Comparison of ENCODE assay signal across 10 cellular contexts in genomic region chr17:49358638-49359247, GRCh38. TPM values are rescaled to one million over a fixed set of nuclear protein-coding genes. Genes with fewer than 3 reads are reported as not detected.
DNase-seq lines count a peak whose midpoint lies in the region; ATAC-seq and TF ChIP-seq lines count a peak whose summit lies in the region.
"Had no signal": no experiment of that assay in that cellular context is flagged by ENCODE, and none has a peak within 500 bp of the region (broad histone marks: within the 10 kb centered on the region; RNA-seq: fewer than 3 reads in every experiment).

No MANE protein-coding gene starts in this region.

- TF ChIP-seq CTCF in GM12864 (IDR thresholded peaks at IDR 0.05; ENCODE audit: low read depth, low read length, missing control alignments) (no peak), neural crest cell (conservative IDR thresholded peaks at IDR 0.05) (no peak)

- H3K27ac Mint-ChIP-seq in activated naive CD8-positive, alpha-beta T cell treated with anti-CD3 and anti-CD28 coated beads, Interleukin-2, amount 50 U/mL, for 24 hours: peak overlapping the region; percentile 65
- H3K27ac Mint-ChIP-seq in neural crest cell (ENCODE audit: unreplicated experiment): no peak overlapping the region

- peaks cover 51% of the 10 kb centered on the region for H3K4me1 Mint-ChIP-seq in activated naive CD8-positive, alpha-beta T cell treated with anti-CD3 and anti-CD28 coated beads, Interleukin-2, amount 50 U/mL, for 24 hours
- peaks cover 39% of the 10 kb centered on the region for H3K4me1 Mint-ChIP-seq in neural crest cell

- no peaks in the 10 kb centered on the region for H3K36me3 Mint-ChIP-seq in activated naive CD8-positive, alpha-beta T cell treated with anti-CD3 and anti-CD28 coated beads, Interleukin-2, amount 50 U/mL, for 24 hours (ENCODE audit: low read depth)
- peaks cover 2% of the 10 kb centered on the region for H3K36me3 Mint-ChIP-seq in neural crest cell (ENCODE audit: low read depth)

- H3K27me3 Mint-ChIP-seq in activated naive CD8-positive, alpha-beta T cell treated with anti-CD3 and anti-CD28 coated beads, Interleukin-2, amount 50 U/mL, for 24 hours: peaks cover 2% of the 10 kb centered on the region
- no peaks in the 10 kb centered on the region for H3K27me3 Mint-ChIP-seq in neural crest cell (ENCODE audit: low read depth)

- peak overlapping the region; percentile 64 for H3K4me3 Mint-ChIP-seq in activated naive CD8-positive, alpha-beta T cell treated with anti-CD3 and anti-CD28 coated beads, Interleukin-2, amount 50 U/mL, for 24 hours
- peak overlapping the region; percentile 99 for H3K4me3 Mint-ChIP-seq in neural crest cell

- DNase-seq in GM12864 (ENCODE audit: low read depth) (peak; percentile 66), neural crest cell (ENCODE audit: low read depth, low spot score) (no peak), NCI-H187 treated with DMSO at 0.1 percent for 48 hours (lab: John Stamatoyannopoulos, UW) (no peak), posterior vena cava (ENCODE audit: low spot score) (no peak), NCI-H524 (lab: John Stamatoyannopoulos, UW) (no peak)
- no peak for DNase-seq in activated naive CD8-positive, alpha-beta T cell treated with anti-CD3 and anti-CD28 coated beads, Interleukin-2, amount 50 U/mL, for 24 hours
- DNase-seq: effector CD8-positive, alpha-beta T cell; NCI-H2171 had no signal

- no peaks in the 10 kb centered on the region for H3K9me3 Mint-ChIP-seq in activated naive CD8-positive, alpha-beta T cell treated with anti-CD3 and anti-CD28 coated beads, Interleukin-2, amount 50 U/mL, for 24 hours
- peaks cover 2% of the 10 kb centered on the region for H3K9me3 Mint-ChIP-seq in neural crest cell

- ATAC-seq in HG02852 (IDR thresholded peaks at IDR 0.05; ENCODE audit: unreplicated experiment): peak; percentile 38
- ATAC-seq in activated naive CD8-positive, alpha-beta T cell treated with anti-CD3 and anti-CD28 coated beads, Interleukin-2, amount 50 U/mL, for 24 hours: no peak
- no peak for ATAC-seq in HG03442 (IDR thresholded peaks at IDR 0.05; ENCODE audit: unreplicated experiment)

- H3K4me3 ChIP-seq in GM12864 (ENCODE audit: low read depth, low read length): no peak overlapping the region; the same call in 1 of the 2 replicates

- intact Hi-C loops in posterior vena cava (cut with DNase I): no loop called here

RNA-seq across cellular contexts. Expression of gene ZNF652, which starts 3.3 kb away (rescaled TPM):
- total RNA-seq in neural crest cell (42.1 and 44.1 TPM in 2 replicates), posterior vena cava (10 to 100 TPM; 39.0 to 40.9 TPM)

RNA-seq across cellular contexts. Expression of gene PHB1, which starts 55.9 kb away (rescaled TPM):
- 248 and 256 TPM in 2 replicates for total RNA-seq in neural crest cell
- total RNA-seq in posterior vena cava: 100 to 1,000 TPM; 102 to 111 TPM
